1 cellular context compared by ENCODE assay signal in genomic region chr6:160106701-160107100, GRCh38.
TF ChIP-seq lines count a peak whose summit lies in the region.

No MANE protein-coding gene starts in this region.

TF ChIP-seq in HepG2, 621 proteins besides CTCF, POLR2A, EP300 and RAD21 (continued from another document):
- TF ChIP-seq ARID5B (CRISPR knock-in tag; IDR thresholded peaks at IDR 0.05) (peak; percentile 28; the same call in 1 of the 2 replicates), ZNF12 (CRISPR knock-in tag; IDR thresholded peaks at IDR 0.05) (no peak), ZNF362 (CRISPR knock-in tag; IDR thresholded peaks at IDR 0.05; ENCODE audit: borderline replicate concordance) (0 out of 2 replicates have a peak, but pooled peaks have one; percentile 25), SAP130 (CRISPR knock-in tag; IDR thresholded peaks at IDR 0.05; ENCODE audit: low read depth) (0 out of 2 replicates have a peak, but pooled peaks have one; percentile 11), CHCHD3 (CRISPR knock-in tag; IDR thresholded peaks at IDR 0.05) (no peak), HES4 (CRISPR knock-in tag; IDR thresholded peaks at IDR 0.05; ENCODE audit: borderline replicate concordance) (no peak), ATF3 (CRISPR knock-in tag; IDR thresholded peaks at IDR 0.05) (no peak), MAFG (CRISPR knock-in tag; IDR thresholded peaks at IDR 0.05) (no peak), SOX5 (CRISPR knock-in tag; IDR thresholded peaks at IDR 0.05; ENCODE audit: borderline replicate concordance) (peak; percentile 57; the same call in 1 of the 2 replicates), ZNF549 (CRISPR knock-in tag; IDR thresholded peaks at IDR 0.05) (no peak), CEBPB (IDR thresholded peaks at IDR 0.05; ENCODE audit: borderline replicate concordance, low read depth, low read length) (peak; percentile 25; the same call in 1 of the 2 replicates), JUN (CRISPR knock-in tag; IDR thresholded peaks at IDR 0.05) (no peak), NFE2L1 (CRISPR knock-in tag; IDR thresholded peaks at IDR 0.05; ENCODE audit: borderline replicate concordance) (no peak), MTA3 (CRISPR knock-in tag; IDR thresholded peaks at IDR 0.05) (no peak), ZNF564 (CRISPR knock-in tag; IDR thresholded peaks at IDR 0.05) (no peak), ZBTB40 (IDR thresholded peaks at IDR 0.05) (0 out of 2 replicates have a peak, but pooled peaks have one; percentile 36), ZBTB40 (CRISPR knock-in tag; IDR thresholded peaks at IDR 0.05) (peak; percentile 37; the same call in 1 of the 2 replicates), PCBP1 (IDR thresholded peaks at IDR 0.05; ENCODE audit: borderline replicate concordance, low read depth, low read length) (no peak), ZNF891 (CRISPR knock-in tag; IDR thresholded peaks at IDR 0.05) (no peak), ZNF44 (CRISPR knock-in tag; IDR thresholded peaks at IDR 0.05) (no peak), ZNF382 (CRISPR knock-in tag; IDR thresholded peaks at IDR 0.05; ENCODE audit: borderline replicate concordance) (no peak), SOX6 (IDR thresholded peaks at IDR 0.05) (no peak), SOX6 (CRISPR knock-in tag; IDR thresholded peaks at IDR 0.05) (peak; percentile 41; the same call in 1 of the 2 replicates), AHDC1 (CRISPR knock-in tag; IDR thresholded peaks at IDR 0.05; ENCODE audit: borderline replicate concordance) (0 out of 2 replicates have a peak, but pooled peaks have one; percentile 14), TOE1 (CRISPR knock-in tag; IDR thresholded peaks at IDR 0.05) (no peak), HMG20B (CRISPR knock-in tag; conservative IDR thresholded peaks at IDR 0.05) (no peak), SOX13 (IDR thresholded peaks at IDR 0.05) (no peak), SOX13 (CRISPR knock-in tag; conservative IDR thresholded peaks at IDR 0.05 in 1 of 2, IDR thresholded peaks at IDR 0.05 in 1 of 2) (peak in 1 of 2 experiments; percentile 67; a peak in 1 of 4 replicates), SP1 (IDR thresholded peaks at IDR 0.05) (no peak), SP1 (CRISPR knock-in tag; IDR thresholded peaks at IDR 0.05) (no peak), TOPORS (CRISPR knock-in tag; IDR thresholded peaks at IDR 0.05) (no peak), HNRNPL (IDR thresholded peaks at IDR 0.05; ENCODE audit: low read depth, low read length) (no peak), GLI4 (CRISPR knock-in tag; IDR thresholded peaks at IDR 0.05; ENCODE audit: borderline replicate concordance) (no peak)
